Comparison of ENCODE assay signal across 18 cellular contexts in the genomic region with DNA sequence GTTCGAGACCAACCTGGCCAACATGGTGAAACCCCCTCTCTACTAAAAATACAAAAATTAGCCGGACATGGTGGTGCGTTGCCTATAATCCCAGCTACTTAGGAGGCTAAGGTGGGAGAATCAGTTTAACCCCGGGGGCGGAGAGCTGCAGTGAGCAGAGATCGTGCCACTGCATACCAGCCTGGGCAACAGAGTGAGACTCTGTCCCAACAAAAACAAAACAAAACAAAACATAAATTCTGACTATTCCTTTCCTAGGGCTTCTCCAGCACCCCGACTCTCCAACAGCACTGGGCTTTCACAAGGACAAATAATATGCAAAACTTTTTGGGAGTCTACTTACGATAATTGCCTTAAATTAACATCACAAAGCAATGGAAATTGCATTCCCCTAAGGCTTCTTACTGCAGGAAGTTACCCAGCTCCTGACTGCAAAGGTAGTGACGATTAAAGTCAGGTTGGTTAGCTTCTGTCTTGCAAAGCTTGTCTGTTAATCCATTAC. TPM values are rescaled to one million over a fixed set of nuclear protein-coding genes. Genes with fewer than 3 reads are reported as not detected.
DNase-seq lines count a peak whose midpoint lies in the region; ATAC-seq, FAIRE-seq and TF ChIP-seq lines count a peak whose summit lies in the region.
"Had no signal": no experiment of that assay in that cellular context is flagged by ENCODE, and none has a peak within 500 bp of the region (broad histone marks: within the 10 kb centered on the region; RNA-seq: fewer than 3 reads in every experiment).

No MANE protein-coding gene starts in this region.

- H3K36me3 ChIP-seq in GM23338 (ENCODE audit: insufficient read depth) (no peaks in the 10 kb centered on the region), HUES64 (ENCODE audit: insufficient read depth, low read length) (no peaks in the 10 kb centered on the region), endodermal cell (ENCODE audit: control insufficient read depth, insufficient read depth, low read length) (no peaks in the 10 kb centered on the region), keratinocyte (ENCODE audit: control insufficient read depth in 2 of 2, extremely low read depth in 1 of 2, insufficient read depth in 2 of 2, low read length in 2 of 2) (no peaks in the 10 kb centered on the region)

- H3K27me3 ChIP-seq in GM23338 (ENCODE audit: insufficient read depth) (no peaks in the 10 kb centered on the region), HUES64 (ENCODE audit: insufficient read depth, low read length) (no peaks in the 10 kb centered on the region), endodermal cell (ENCODE audit: control insufficient read depth, insufficient read depth, low read length, poor library complexity, severe bottlenecking) (no peaks in the 10 kb centered on the region), keratinocyte (ENCODE audit: control insufficient read depth, extremely low read depth, insufficient read depth, low read length) (no peaks in the 10 kb centered on the region)

- H3K9me3 Mint-ChIP-seq in GM23338 = no peaks in the 10 kb centered on the region
- no peaks in the 10 kb centered on the region for H3K9me3 Mint-ChIP-seq in endodermal cell
- H3K9me3 Mint-ChIP-seq: CD8-positive, alpha-beta T cell; T-helper 2 cell treated with Interferon-gamma antibody and Interleukin-4, amounts not matched to agents 5 μg/mL and 100 μg/mL, for 36 hours had no signal

- H3K4me2 ChIP-seq in GM23338 = peak overlapping the region; percentile 9; the same call in 1 of the 2 replicates
- peak overlapping the region; percentile 20 for H3K4me2 ChIP-seq in keratinocyte (ENCODE audit: control insufficient read depth, extremely low read depth, insufficient read depth, low read depth, low read length)

- dilution Hi-C loops in keratinocyte (cut with MboI; ENCODE audit: extremely low pct_ligation_motif_present, low sequenced_read_pairs) = loop anchor here (5.0 kb wide), 1 partner anchor 85 kb away; no protein-coding TSS in a partner anchor

- TF ChIP-seq CTCF in GM23338 (conservative IDR thresholded peaks at IDR 0.05; ENCODE audit: low read depth in 2 of 2) = no peak
- no peak for TF ChIP-seq CTCF in endodermal cell (conservative IDR thresholded peaks at IDR 0.05)
- no peak for TF ChIP-seq CTCF in keratinocyte (optimal IDR thresholded peaks at IDR 0.05 in 1 of 3, IDR thresholded peaks at IDR 0.05 in 1 of 3, conservative IDR thresholded peaks at IDR 0.05 in 1 of 3; ENCODE audit: extremely low read depth in 1 of 3, insufficient read depth in 2 of 3, low read length in 3 of 3)
- no peak for TF ChIP-seq CTCF in foreskin fibroblast (IDR thresholded peaks at IDR 0.05; ENCODE audit: low read depth, low read length)

- H3K4me3 ChIP-seq in GM23338 (peak overlapping the region; percentile 17), HUES64 (ENCODE audit: low read length) (peak overlapping the region; percentile 44), endodermal cell (ENCODE audit: low read length) (no peak overlapping the region), keratinocyte (ENCODE audit: control insufficient read depth in 2 of 3, extremely low read depth in 1 of 3, insufficient read depth in 2 of 3, low read depth in 1 of 3, low read length in 3 of 3) (no peak overlapping the region), foreskin fibroblast (ENCODE audit: low read depth in 1 of 2, low read length in 2 of 2) (no peak overlapping the region)

- no peaks in the 10 kb centered on the region for H4K20me1 ChIP-seq in GM23338 (replicated peaks; ENCODE audit: insufficient read depth)
- no peaks in the 10 kb centered on the region for H4K20me1 ChIP-seq in keratinocyte (ENCODE audit: control insufficient read depth, extremely low read depth, insufficient read depth, low read length)

- H3K79me2 ChIP-seq in GM23338 (replicated peaks; ENCODE audit: insufficient read depth) (peaks cover 23% of the 10 kb centered on the region), keratinocyte (ENCODE audit: control insufficient read depth, insufficient read depth, low read length) (no peaks in the 10 kb centered on the region)

- no peaks in the 10 kb centered on the region for H3K9me3 ChIP-seq in HUES64 (ENCODE audit: insufficient read depth, low read depth, low read length)
- H3K9me3 ChIP-seq in endodermal cell (ENCODE audit: control insufficient read depth, low read length) = no peaks in the 10 kb centered on the region
- no peaks in the 10 kb centered on the region for H3K9me3 ChIP-seq in keratinocyte (ENCODE audit: control insufficient read depth, low read depth, low read length)

- ATAC-seq in GM23338 (peak; percentile 77), HG03139 (IDR thresholded peaks at IDR 0.05; ENCODE audit: unreplicated experiment) (no peak), GM18873 (IDR thresholded peaks at IDR 0.05; ENCODE audit: low FRiP score, unreplicated experiment) (no peak)
- ATAC-seq: CD8-positive, alpha-beta T cell; Panc1; Right ventricle myocardium inferior had no signal

- peaks cover 2% of the 10 kb centered on the region; the same call in 2 of the 3 replicates for H3K36me3 Mint-ChIP-seq in GM23338 (ENCODE audit: low read depth)
- no peaks in the 10 kb centered on the region for H3K36me3 Mint-ChIP-seq in endodermal cell (ENCODE audit: low read depth)
- H3K36me3 Mint-ChIP-seq: CD8-positive, alpha-beta T cell had no signal

- no peaks in the 10 kb centered on the region for H3K9me1 ChIP-seq in keratinocyte (ENCODE audit: control insufficient read depth, extremely low read depth, insufficient read depth, low read length)

- peak; percentile 95 for DNase-seq in GM23338 (ENCODE audit: low spot score)
- peak; percentile 81 for DNase-seq in endodermal cell
- no peak for DNase-seq in keratinocyte (ENCODE audit: low read depth, low spot score)
- DNase-seq in posterior vena cava (ENCODE audit: low spot score) = no peak
- no peak for DNase-seq in foreskin fibroblast
- DNase-seq: CD8-positive, alpha-beta T cell; DMS79 treated with DMSO at 0.1 percent for 48 hours; GF-D8; KG1; NCI-H1092; NCI-H2081; NCI-H226 had no signal

- 18% methylated on average over 9 of the region's 9 CpGs for WGBS in HUES64
- 55 to 59% methylated on average over 7 to 9 of the region's 9 CpGs for WGBS in endodermal cell (ENCODE audit: insufficient coverage in 1 of 2, insufficient read length in 1 of 2), 2 experiments

- H3K9ac ChIP-seq in HUES64 (ENCODE audit: low read depth, low read length) = peak overlapping the region; percentile 65
- no peak overlapping the region for H3K9ac ChIP-seq in endodermal cell (ENCODE audit: extremely low read depth, low read length, poor library complexity, severe bottlenecking)
- no peak overlapping the region for H3K9ac ChIP-seq in keratinocyte (ENCODE audit: control insufficient read depth, extremely low read depth, insufficient read depth, low read length)

- H3K27ac Mint-ChIP-seq in GM23338 = peak overlapping the region; percentile 98
- H3K27ac Mint-ChIP-seq in endodermal cell = peak overlapping the region; percentile 91
- H3K27ac Mint-ChIP-seq: CD8-positive, alpha-beta T cell; T-helper 2 cell treated with Interferon-gamma antibody and Interleukin-4, amounts not matched to agents 5 μg/mL and 100 μg/mL, for 36 hours had no signal

- H3K4me1 Mint-ChIP-seq in GM23338 = peaks cover 39% of the 10 kb centered on the region
- peaks cover 24% of the 10 kb centered on the region for H3K4me1 Mint-ChIP-seq in endodermal cell

- intact Hi-C loops in posterior vena cava (cut with DNase I) = no loop called here

- peaks cover 5% of the 10 kb centered on the region; the same call in 1 of the 2 replicates for H3F3A ChIP-seq in GM23338 (replicated peaks; ENCODE audit: low read depth)

- H3K4me1 ChIP-seq in GM23338 (ENCODE audit: insufficient read depth) (peaks cover 22% of the 10 kb centered on the region), HUES64 (ENCODE audit: insufficient read depth, low read length) (peaks cover 36% of the 10 kb centered on the region), endodermal cell (ENCODE audit: control insufficient read depth, insufficient read depth, low read length) (no peaks in the 10 kb centered on the region), keratinocyte (ENCODE audit: control insufficient read depth, extremely low read depth, insufficient read depth, low read length) (peaks cover 6% of the 10 kb centered on the region)

- H3K27ac ChIP-seq in GM23338 (ENCODE audit: low read depth) (peak overlapping the region; percentile 96), HUES64 (ENCODE audit: low read depth, low read length) (peak overlapping the region; percentile 92), endodermal cell (ENCODE audit: low read depth, low read length) (no peak overlapping the region), keratinocyte (ENCODE audit: control insufficient read depth, insufficient read depth, low read length) (no peak overlapping the region)

- H3K4me3 Mint-ChIP-seq in GM23338 = peak overlapping the region; percentile 73
- H3K4me3 Mint-ChIP-seq in endodermal cell = peak overlapping the region; percentile 40
- H3K4me3 Mint-ChIP-seq: CD8-positive, alpha-beta T cell; T-helper 2 cell treated with Interferon-gamma antibody and Interleukin-4, amounts not matched to agents 5 μg/mL and 100 μg/mL, for 36 hours had no signal

- no peaks in the 10 kb centered on the region for H3K9me2 ChIP-seq in GM23338 (ENCODE audit: insufficient read depth)

- H3K27me3 Mint-ChIP-seq in GM23338 (ENCODE audit: insufficient read depth, low read depth, poor library complexity) = peaks cover 7% of the 10 kb centered on the region
- no peaks in the 10 kb centered on the region for H3K27me3 Mint-ChIP-seq in endodermal cell (ENCODE audit: insufficient read depth)

- no peak for FAIRE-seq in keratinocyte (lab: Jason Lieb, UNC)

- H2AFZ ChIP-seq in GM23338 = no peak overlapping the region
- peak overlapping the region; percentile 2 for H2AFZ ChIP-seq in keratinocyte (ENCODE audit: control insufficient read depth, low read length)

RNA-seq across cellular contexts. Expression of a gene that starts 15.9 kb away (rescaled TPM):
- total RNA-seq in GM23338 (2014; rRNA removed; shearing (Covaris generic)) = 51.4 and 53.5 TPM in 2 replicates
- polyA plus RNA-seq in GM23338 (2016; fragmentation: Nextera tagmentation; extraction: Ambion mirVana) = 72.5 and 79.5 TPM in 2 replicates
- 63.1 TPM for polyA plus RNA-seq in HUES64 (2013, experiment 1 of 2)
- 63.5 TPM for polyA plus RNA-seq in HUES64 (2013, experiment 2 of 2)
- 10 to 100 TPM; 51.8 to 62.0 TPM for total RNA-seq in endodermal cell
- 52.3 TPM for polyA plus RNA-seq in endodermal cell (2013, experiment 1 of 2)
- 49.5 TPM for polyA plus RNA-seq in endodermal cell (2013, experiment 2 of 2)
- 17.4 to 28.4 TPM (median 22.2 TPM) in 3 replicates for polyA plus RNA-seq in keratinocyte
- 7.3 TPM for polyA plus RNA-seq in keratinocyte (2011; ENCODE audit: low read depth)
- 21.3 and 24.9 TPM in 2 replicates for polyA plus RNA-seq in keratinocyte (2011; cell fraction: cytosol; rRNA removed)
- 3.8 and 5.3 TPM in 2 replicates for polyA plus RNA-seq in keratinocyte (2011; cell fraction: nucleus; rRNA removed)
- polyA plus RNA-seq in keratinocyte (2012; ENCODE audit: low replicate concordance) = 12.3 and 24.7 TPM in 2 replicates
- 5.7 to 6.4 TPM (median 6.2 TPM) in 3 replicates for polyA minus RNA-seq in keratinocyte
- polyA minus RNA-seq in keratinocyte (2011; cell fraction: cytosol; rRNA and poly(A)+ RNA removed) = 16.5 TPM
- 0.84 and 2.2 TPM in 2 replicates for polyA minus RNA-seq in keratinocyte (2011; cell fraction: nucleus; rRNA and poly(A)+ RNA removed)
- 10 to 100 TPM; 18.8 to 19.4 TPM for total RNA-seq in posterior vena cava

RNA-seq across cellular contexts. Expression of a gene that starts 56.2 kb away (rescaled TPM):
- 19.3 and 22.1 TPM in 2 replicates for total RNA-seq in GM23338 (2014; rRNA removed; shearing (Covaris generic))
- polyA plus RNA-seq in GM23338 (2016; fragmentation: Nextera tagmentation; extraction: Ambion mirVana) = 184 and 187 TPM in 2 replicates
- 49.5 TPM for polyA plus RNA-seq in HUES64 (2013, experiment 1 of 2)
- polyA plus RNA-seq in HUES64 (2013, experiment 2 of 2) = 50.1 TPM
- total RNA-seq in endodermal cell = 10 to 100 TPM; 54.5 to 62.0 TPM
- 92.1 TPM for polyA plus RNA-seq in endodermal cell (2013, experiment 1 of 2)
- polyA plus RNA-seq in endodermal cell (2013, experiment 2 of 2) = 86.2 TPM
- 31.7 to 73.5 TPM (median 39.3 TPM) in 3 replicates for polyA plus RNA-seq in keratinocyte
- 67.6 TPM for polyA plus RNA-seq in keratinocyte (2011; ENCODE audit: low read depth)
- polyA plus RNA-seq in keratinocyte (2011; cell fraction: cytosol; rRNA removed) = 55.5 and 107 TPM in 2 replicates
- polyA plus RNA-seq in keratinocyte (2011; cell fraction: nucleus; rRNA removed) = 35.3 and 58.3 TPM in 2 replicates
- 60.1 and 182 TPM in 2 replicates for polyA plus RNA-seq in keratinocyte (2012; ENCODE audit: low replicate concordance)
- polyA minus RNA-seq in keratinocyte = 9.5 to 21.0 TPM (median 11.4 TPM) in 3 replicates
- polyA minus RNA-seq in keratinocyte (2011; cell fraction: cytosol; rRNA and poly(A)+ RNA removed) = 25.3 TPM
- polyA minus RNA-seq in keratinocyte (2011; cell fraction: nucleus; rRNA and poly(A)+ RNA removed) = 9.6 and 13.4 TPM in 2 replicates
- total RNA-seq in posterior vena cava = 10 to 100 TPM; 78.7 to 93.5 TPM

Comparison
In these comparisons a context has a peak if more than half of its experiments do, and no peak if none do; other contexts are left out.
1. DNase-seq: peak in GM23338 (single experiment) and endodermal cell (single experiment); none in keratinocyte (single experiment), posterior vena cava (single experiment) and foreskin fibroblast (0 of 2).
2. H3K27ac ChIP-seq: peak in GM23338 (single experiment) and HUES64 (single experiment); none in endodermal cell (single experiment) and keratinocyte (single experiment).
3. H3K4me3 ChIP-seq: peak in GM23338 (single experiment) and HUES64 (single experiment); none in endodermal cell (single experiment), keratinocyte (0 of 3) and foreskin fibroblast (0 of 2).